In genomic region chr2:105056245-105056644, GRCh38 we compare ENCODE assay signal across 25 cellular contexts.
"Had no signal": no experiment of that assay in that cellular context is flagged by ENCODE, and none has a peak within 500 bp of the region (broad histone marks: within the 10 kb centered on the region; RNA-seq: fewer than 3 reads in every experiment).

No MANE protein-coding gene starts in this region.

- H3K4me1 ChIP-seq: ascending aorta had no signal

- DNase-seq: activated CD4-positive, alpha-beta memory T cell treated with anti-CD3 and anti-CD28 coated beads, Interleukin-2, amount 10 ng/mL, durations not matched to agents 7 days and 5 days; activated CD4-positive, alpha-beta T cell treated with anti-CD3 and anti-CD28 coated beads for 36 hours; activated CD4-positive, alpha-beta T cell treated with anti-CD3 and anti-CD28 coated beads, Interleukin-2, amount 50 U/mL, for 1 hour; activated gamma-delta T cell; activated naive CD4-positive, alpha-beta T cell treated with anti-CD3 and anti-CD28 coated beads for 36 hours; activated T-cell treated with anti-CD3 and anti-CD28 coated beads for 4 hours; activated T-cell treated with anti-CD3 and anti-CD28 coated beads, Interleukin-2, amount 50 U/mL, for 48 hours; amniotic stem cell; brain microvascular endothelial cell; MG63; NCI-H1105; NCI-H1436; NCI-H1694 treated with DMSO at 0.1 percent for 48 hours; NCI-H2029 treated with DMSO at 0.1 percent for 48 hours; NCI-H510A treated with DMSO at 0.1 percent for 48 hours; NCI-H69; NK-92 treated with Interleukin-12 subunit alpha and Interleukin-12 subunit beta, amount 100 ng/mL, for 24 hours; SHP77; T-helper 9 cell had no signal

- H3K4me3 Mint-ChIP-seq: activated CD4-positive, alpha-beta memory T cell treated with anti-CD3 and anti-CD28 coated beads, Interleukin-2, amount 10 ng/mL, durations not matched to agents 7 days and 5 days; activated CD4-positive, alpha-beta T cell treated with anti-CD3 and anti-CD28 coated beads for 36 hours; activated naive CD4-positive, alpha-beta T cell treated with anti-CD3 and anti-CD28 coated beads for 36 hours; activated T-helper 17 cell treated with anti-CD3 and anti-CD28 coated beads, Interleukin-2, amount 50 U/mL, for 72 hours; T-helper 1 cell treated with Interleukin-12 subunit alpha and Interleukin-12 subunit beta and Interleukin-4 antibody, amounts not matched to agents 30 μg/mL and 1 μg/mL, for 36 hours had no signal

- H3K36me3 ChIP-seq: brain microvascular endothelial cell, cardiac muscle cell had no signal

- ATAC-seq: activated CD4-positive, alpha-beta T cell treated with anti-CD3 and anti-CD28 coated beads for 36 hours; activated T-helper 17 cell treated with anti-CD3 and anti-CD28 coated beads, Interleukin-2, amount 50 U/mL, for 72 hours; Panc1 had no signal

- H3K27me3 Mint-ChIP-seq: activated CD4-positive, alpha-beta memory T cell treated with anti-CD3 and anti-CD28 coated beads, Interleukin-2, amount 10 ng/mL, durations not matched to agents 7 days and 5 days; activated CD4-positive, alpha-beta T cell treated with anti-CD3 and anti-CD28 coated beads for 36 hours; activated T-helper 17 cell treated with anti-CD3 and anti-CD28 coated beads, Interleukin-2, amount 50 U/mL, for 72 hours had no signal

- H3K4me2 ChIP-seq: KMS-11 had no signal

- H3K27ac ChIP-seq: ascending aorta, brain microvascular endothelial cell, cardiac muscle cell, KMS-11 had no signal

- H3K9me3 Mint-ChIP-seq: activated CD4-positive, alpha-beta memory T cell treated with anti-CD3 and anti-CD28 coated beads, Interleukin-2, amount 10 ng/mL, durations not matched to agents 7 days and 5 days had no signal

- H3K9ac ChIP-seq: KMS-11 had no signal

- H3K27me3 ChIP-seq: ascending aorta, brain microvascular endothelial cell, cardiac muscle cell, MG63 had no signal

- H3K27ac Mint-ChIP-seq: activated CD4-positive, alpha-beta memory T cell treated with anti-CD3 and anti-CD28 coated beads, Interleukin-2, amount 10 ng/mL, durations not matched to agents 7 days and 5 days; activated CD4-positive, alpha-beta T cell treated with anti-CD3 and anti-CD28 coated beads for 36 hours; activated naive CD4-positive, alpha-beta T cell treated with anti-CD3 and anti-CD28 coated beads for 36 hours; activated T-helper 17 cell treated with anti-CD3 and anti-CD28 coated beads, Interleukin-2, amount 50 U/mL, for 72 hours; T-helper 1 cell treated with Interleukin-12 subunit alpha and Interleukin-12 subunit beta and Interleukin-4 antibody, amounts not matched to agents 30 μg/mL and 1 μg/mL, for 36 hours had no signal

- H3K4me3 ChIP-seq: ascending aorta, cardiac muscle cell, MG63 had no signal

- H3K9me3 ChIP-seq: MG63 had no signal
